1 cellular context compared by ENCODE assay signal in genomic region chr10:6274504-6274903, GRCh38.
TF ChIP-seq lines count a peak whose summit lies in the region.

No MANE protein-coding gene starts in this region.

TF ChIP-seq in K562, 482 proteins besides CTCF, POLR2A, EP300 and RAD21 (continued from another document):
- TF ChIP-seq ZNF407 (IDR thresholded peaks at IDR 0.05; ENCODE audit: low read depth) (no peak), ZBTB8A (IDR thresholded peaks at IDR 0.05; ENCODE audit: partially characterized antibody) (no peak), ZNF778 (CRISPR knock-in tag; IDR thresholded peaks at IDR 0.05) (no peak), ZNF699 (CRISPR knock-in tag; IDR thresholded peaks at IDR 0.05; ENCODE audit: insufficient replicate concordance) (no peak), ZNF77 (CRISPR knock-in tag; IDR thresholded peaks at IDR 0.05) (no peak), PTBP1 (IDR thresholded peaks at IDR 0.05; ENCODE audit: low read depth, low read length) (no peak), GABPB1 (CRISPR knock-in tag; IDR thresholded peaks at IDR 0.05) (no peak), CBX1 (IDR thresholded peaks at IDR 0.05; ENCODE audit: low read depth) (no peak)
